14 cellular contexts compared by ENCODE assay signal in the genomic region with DNA sequence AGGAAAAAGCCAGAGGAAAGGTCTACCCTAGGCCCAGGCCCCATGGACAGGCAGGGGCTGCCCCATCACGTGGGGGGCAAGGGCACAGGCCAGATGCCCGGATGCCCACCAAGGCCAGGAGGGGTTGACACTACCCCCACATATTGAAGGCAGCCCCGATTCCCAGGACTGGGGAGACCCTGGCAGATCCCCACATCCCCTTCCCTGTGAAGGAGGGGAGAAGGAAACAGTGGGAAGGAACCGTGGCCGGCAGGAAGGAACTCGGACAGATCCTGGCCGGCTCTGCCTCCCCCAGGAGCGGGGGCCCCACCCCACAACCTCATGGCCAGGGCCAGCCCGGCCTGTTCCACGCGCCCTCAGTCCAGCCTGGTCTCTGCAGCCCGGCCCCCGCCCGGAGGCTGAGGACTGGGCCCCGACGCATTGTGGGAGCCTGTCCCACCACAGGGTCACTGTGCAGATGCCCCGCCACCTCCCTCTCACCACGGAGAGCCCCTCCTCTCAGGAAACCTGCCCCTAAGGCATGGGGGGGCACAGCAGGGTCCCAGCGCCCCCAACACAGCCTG. TPM values are rescaled to one million over a fixed set of nuclear protein-coding genes. Genes with fewer than 3 reads are reported as not detected.
DNase-seq lines count a peak whose midpoint lies in the region; ATAC-seq, FAIRE-seq and TF ChIP-seq lines count a peak whose summit lies in the region.
"Had no signal": no experiment of that assay in that cellular context is flagged by ENCODE, and none has a peak within 500 bp of the region (broad histone marks: within the 10 kb centered on the region; RNA-seq: fewer than 3 reads in every experiment).

No MANE protein-coding gene starts in this region.

- H3K9ac ChIP-seq in H9 (ENCODE audit: extremely low read depth, insufficient read length, low read length): no peak overlapping the region
- H3K9ac ChIP-seq: KMS-11 had no signal

- H3K4me1 ChIP-seq in H9 (ENCODE audit: insufficient read depth, low read length) (no peaks in the 10 kb centered on the region), gastroesophageal sphincter (peaks cover 0 to 13% (median 6%) of the 10 kb centered on the region in 3 donors)

- no peak overlapping the region for H3K4ac ChIP-seq in H9 (ENCODE audit: low read depth, low read length)

- no peak overlapping the region for H3K4me3 ChIP-seq in gastroesophageal sphincter
- H3K4me3 ChIP-seq: MG63 had no signal

- H4K20me1 ChIP-seq in H9 (ENCODE audit: control insufficient read depth, insufficient read depth, insufficient read length): no peaks in the 10 kb centered on the region

- no peak for TF ChIP-seq EP300 in gastroesophageal sphincter (IDR thresholded peaks at IDR 0.05)

- H3K4me3 Mint-ChIP-seq in H9: no peak overlapping the region
- no peak overlapping the region for H3K4me3 Mint-ChIP-seq in stimulated activated memory B cell treated with anti-CD40 and anti-IgM and Interleukin-4, amounts not matched to agents 10 μg/mL and 1 μg/mL and 100 μg/mL, for 72 hours
- no peak overlapping the region for H3K4me3 Mint-ChIP-seq in T-helper 2 cell treated with Interferon-gamma antibody and Interleukin-4, amounts not matched to agents 5 μg/mL and 100 μg/mL, for 36 hours
- H3K4me3 Mint-ChIP-seq: CD8-positive, alpha-beta T cell had no signal

- H3K9me3 ChIP-seq in H9 (ENCODE audit: control insufficient read depth, low read depth, low read length): no peaks in the 10 kb centered on the region
- no peaks in the 10 kb centered on the region for H3K9me3 ChIP-seq in gastroesophageal sphincter
- H3K9me3 ChIP-seq: MG63 had no signal

- no peak overlapping the region for H2BK15ac ChIP-seq in H9 (ENCODE audit: low read depth, low read length)

- H3K27ac ChIP-seq in H9 (ENCODE audit: insufficient read length, low read depth, low read length) (no peak overlapping the region), gastroesophageal sphincter (peak overlapping the region in 2 of 4 donors; percentile 4 to 38), layer of hippocampus (ENCODE audit: low read depth, low read length) (peak overlapping the region; percentile 52)
- H3K27ac ChIP-seq: KMS-11 had no signal

- TF ChIP-seq CTCF in H9 (conservative IDR thresholded peaks at IDR 0.05) (no peak), gastroesophageal sphincter (IDR thresholded peaks at IDR 0.05) (no peak), D721Med (IDR thresholded peaks at IDR 0.05; ENCODE audit: insufficient read depth, missing control alignments) (no peak)

- TF ChIP-seq POLR2A in gastroesophageal sphincter (IDR thresholded peaks at IDR 0.05): no peak

- H3K4me2 ChIP-seq in H9 (ENCODE audit: insufficient read depth, insufficient read length, low read length): no peak overlapping the region
- H3K4me2 ChIP-seq: KMS-11 had no signal

- no peak overlapping the region for H2BK20ac ChIP-seq in H9 (ENCODE audit: low read depth, low read length, poor library complexity, severe bottlenecking)

- H4K91ac ChIP-seq in H9 (ENCODE audit: insufficient read length, low read depth, low read length): no peak overlapping the region

- H3K14ac ChIP-seq in H9 (ENCODE audit: insufficient read depth, low read length): no peak overlapping the region; the same call in 1 of the 2 replicates

- H3K36me3 Mint-ChIP-seq in H9 (ENCODE audit: insufficient read depth in 1 of 3, low read depth in 3 of 3): no peaks in the 10 kb centered on the region; a peak in 1 of 7 replicates
- H3K36me3 Mint-ChIP-seq in stimulated activated memory B cell treated with anti-CD40 and anti-IgM and Interleukin-4, amounts not matched to agents 10 μg/mL and 1 μg/mL and 100 μg/mL, for 72 hours: no peaks in the 10 kb centered on the region
- H3K36me3 Mint-ChIP-seq in T-helper 2 cell treated with Interferon-gamma antibody and Interleukin-4, amounts not matched to agents 5 μg/mL and 100 μg/mL, for 36 hours (ENCODE audit: low read depth): no peaks in the 10 kb centered on the region
- H3K36me3 Mint-ChIP-seq: CD8-positive, alpha-beta T cell had no signal

- H2BK5ac ChIP-seq in H9 (ENCODE audit: insufficient read length, low read length): no peak overlapping the region

- H4K8ac ChIP-seq in H9 (replicated peaks; ENCODE audit: insufficient read length, low read depth, low read length): no peak overlapping the region

- no peak overlapping the region for H2BK12ac ChIP-seq in H9 (ENCODE audit: insufficient read length, low read depth, low read length)

- H3K18ac ChIP-seq in H9 (ENCODE audit: insufficient read length, low read depth, low read length): no peak overlapping the region

- H3K36me3 ChIP-seq in gastroesophageal sphincter: peaks cover 0 to 22% of the 10 kb centered on the region in 2 donors
- H3K36me3 ChIP-seq: MG63 had no signal

- no peak overlapping the region for H3K56ac ChIP-seq in H9 (ENCODE audit: insufficient read length, low read depth, low read length)

- no peak overlapping the region for H2AFZ ChIP-seq in H9 (ENCODE audit: low read length)

- no peak overlapping the region for H2AK5ac ChIP-seq in H9 (ENCODE audit: insufficient read length, low read length)

- no peak overlapping the region for H3T11ph ChIP-seq in H9 (ENCODE audit: low read length)

- peak; percentile 16 for DNase-seq in H9
- no peak for DNase-seq in activated effector memory CD4-positive, alpha-beta T cell treated with anti-CD3 and anti-CD28 coated beads, Interleukin-2, amount 50 U/mL, for 16 hours
- no peak for DNase-seq in D721Med (ENCODE audit: insufficient read length, low spot score)
- DNase-seq in T-helper 2 cell treated with Interferon-gamma antibody and Interleukin-4, amounts not matched to agents 5 μg/mL and 100 μg/mL, for 36 hours (ENCODE audit: low spot score): no peak
- DNase-seq: CD8-positive, alpha-beta T cell; MG63; NCI-H1092 treated with DMSO at 0.1 percent for 48 hours; NCI-H187; NCI-H446; NCI-H748 treated with DMSO at 0.1 percent for 48 hours had no signal

- H3K27me3 Mint-ChIP-seq in H9 (ENCODE audit: low read depth): no peaks in the 10 kb centered on the region; the same call in 1 of the 2 replicates
- H3K27me3 Mint-ChIP-seq in stimulated activated memory B cell treated with anti-CD40 and anti-IgM and Interleukin-4, amounts not matched to agents 10 μg/mL and 1 μg/mL and 100 μg/mL, for 72 hours: peaks cover 88% of the 10 kb centered on the region
- H3K27me3 Mint-ChIP-seq in T-helper 2 cell treated with Interferon-gamma antibody and Interleukin-4, amounts not matched to agents 5 μg/mL and 100 μg/mL, for 36 hours (ENCODE audit: low read depth): no peaks in the 10 kb centered on the region

- no peak overlapping the region for H4K5ac ChIP-seq in H9 (ENCODE audit: insufficient read length, low read depth, low read length)

- H3K27me3 ChIP-seq in H9 (ENCODE audit: insufficient read depth, low read length) (no peaks in the 10 kb centered on the region), gastroesophageal sphincter (peaks cover 21% of the 10 kb centered on the region), layer of hippocampus (ENCODE audit: control insufficient read depth, insufficient read depth, low read length) (no peaks in the 10 kb centered on the region)
- H3K27me3 ChIP-seq: MG63 had no signal

- H3K79me2 ChIP-seq in H9 (ENCODE audit: insufficient read depth, low read length): no peaks in the 10 kb centered on the region

- H3K23me2 ChIP-seq in H9 (ENCODE audit: insufficient read length, low read depth, low read length, poor library complexity, severe bottlenecking): no peaks in the 10 kb centered on the region

- H3K4me1 Mint-ChIP-seq in H9: no peaks in the 10 kb centered on the region
- no peaks in the 10 kb centered on the region for H3K4me1 Mint-ChIP-seq in stimulated activated memory B cell treated with anti-CD40 and anti-IgM and Interleukin-4, amounts not matched to agents 10 μg/mL and 1 μg/mL and 100 μg/mL, for 72 hours
- no peaks in the 10 kb centered on the region for H3K4me1 Mint-ChIP-seq in T-helper 2 cell treated with Interferon-gamma antibody and Interleukin-4, amounts not matched to agents 5 μg/mL and 100 μg/mL, for 36 hours (ENCODE audit: low read depth)

- no peaks in the 10 kb centered on the region for H3K9me3 Mint-ChIP-seq in H9
- H3K9me3 Mint-ChIP-seq in stimulated activated memory B cell treated with anti-CD40 and anti-IgM and Interleukin-4, amounts not matched to agents 10 μg/mL and 1 μg/mL and 100 μg/mL, for 72 hours: no peaks in the 10 kb centered on the region
- no peaks in the 10 kb centered on the region for H3K9me3 Mint-ChIP-seq in T-helper 2 cell treated with Interferon-gamma antibody and Interleukin-4, amounts not matched to agents 5 μg/mL and 100 μg/mL, for 36 hours
- H3K9me3 Mint-ChIP-seq: CD8-positive, alpha-beta T cell had no signal

- H2BK120ac ChIP-seq in H9 (ENCODE audit: low read depth, low read length, poor library complexity, severe bottlenecking): no peak overlapping the region

- H3K79me1 ChIP-seq in H9 (ENCODE audit: insufficient read depth, low read depth, low read length, poor library complexity, severe bottlenecking): no peaks in the 10 kb centered on the region

- no peak overlapping the region for H3K23ac ChIP-seq in H9 (ENCODE audit: insufficient read length, low read depth, low read length)

- WGBS in H9 (ENCODE audit: extremely low coverage, insufficient read length, low lambda C conversion rate): no CpG with 5 or more reads among the region's 19 CpGs
- 58% methylated on average over 4 of the region's 19 CpGs; no CpG with 5 or more reads in 1 of the 2 donors for WGBS in gastroesophageal sphincter (ENCODE audit: low coverage in 1 of 2), 2 donors

- H3K27ac Mint-ChIP-seq in H9: no peak overlapping the region
- H3K27ac Mint-ChIP-seq in stimulated activated memory B cell treated with anti-CD40 and anti-IgM and Interleukin-4, amounts not matched to agents 10 μg/mL and 1 μg/mL and 100 μg/mL, for 72 hours: no peak overlapping the region
- no peak overlapping the region for H3K27ac Mint-ChIP-seq in T-helper 2 cell treated with Interferon-gamma antibody and Interleukin-4, amounts not matched to agents 5 μg/mL and 100 μg/mL, for 36 hours
- H3K27ac Mint-ChIP-seq: CD8-positive, alpha-beta T cell had no signal

- no peak for FAIRE-seq in D721Med (lab: Jason Lieb, UNC)

- ATAC-seq in gastroesophageal sphincter: peak; percentile 10
- peak; percentile 25 for ATAC-seq in stimulated activated memory B cell treated with anti-CD40 and anti-IgM and Interleukin-4, amounts not matched to agents 10 μg/mL and 1 μg/mL and 100 μg/mL, for 72 hours
- ATAC-seq: CD8-positive, alpha-beta T cell had no signal

RNA-seq across cellular contexts. Expression of a gene that starts 41.3 kb away (rescaled TPM):
- total RNA-seq in H9 (2021) (0.04 and 0.13 TPM in 2 replicates), gastroesophageal sphincter (under 1 TPM in 3 of 4 donors, not detected in 1; 0.13 to 0.31 (median 0.19) TPM)
- total RNA-seq: CD8-positive, alpha-beta T cell had no signal

RNA-seq across cellular contexts. Expression of a gene that starts 45.1 kb away (rescaled TPM):
- 38.3 and 39.2 TPM in 2 replicates for total RNA-seq in H9 (2021)
- 10 to 100 TPM; 13.0 to 33.9 (median 26.8) TPM for total RNA-seq in gastroesophageal sphincter
